ENCODE assay signal across 17 cellular contexts in genomic region chr7:139570119-139570518, GRCh38. TPM values are rescaled to one million over a fixed set of nuclear protein-coding genes. Genes with fewer than 3 reads are reported as not detected.
DNase-seq lines count a peak whose midpoint lies in the region; ATAC-seq and TF ChIP-seq lines count a peak whose summit lies in the region.
"Had no signal": no experiment of that assay in that cellular context is flagged by ENCODE, and none has a peak within 500 bp of the region (broad histone marks: within the 10 kb centered on the region; RNA-seq: fewer than 3 reads in every experiment).

No MANE protein-coding gene starts in this region.

- no peaks in the 10 kb centered on the region for H3K9me3 ChIP-seq in OCI-LY3 (ENCODE audit: insufficient read depth, low read length)
- H3K9me3 ChIP-seq: prostate gland had no signal

- DNase-seq in D341Med (ENCODE audit: low spot score) = peak; percentile 48
- no peak for DNase-seq in fibroblast of the aortic adventitia (ENCODE audit: low read depth)
- peak; percentile 92 for DNase-seq in pons (ENCODE audit: low spot score)
- DNase-seq in activated CD4-positive, alpha-beta T cell treated with anti-CD3 and anti-CD28 coated beads, Interleukin-2, amount 50 U/mL, for 48 hours = no peak
- DNase-seq: activated CD4-positive, alpha-beta T cell treated with anti-CD3 and anti-CD28 coated beads for 4 hours; GDM1; mammary epithelial cell; NCI-H2107; stimulated activated CD4-positive, alpha-beta T cell treated with anti-CD3 and anti-CD28 coated beads, Interleukin-4, amount 100 ng/mL, for 1 hour; stimulated activated naive CD4-positive, alpha-beta T cell treated with Interleukin-2 at 50 U/mL for 16 hours had no signal

- H4K20me1 ChIP-seq in OCI-LY3 (ENCODE audit: insufficient read depth, low read length) = no peaks in the 10 kb centered on the region

- peaks cover 5% of the 10 kb centered on the region; the same call in 1 of the 2 replicates for H3K27me3 ChIP-seq in OCI-LY3 (ENCODE audit: low read depth, low read length)

- H3K4me1 ChIP-seq in OCI-LY3 (ENCODE audit: low read length) = no peaks in the 10 kb centered on the region
- H3K4me1 ChIP-seq: prostate gland had no signal

- no peak overlapping the region for H3K9ac ChIP-seq in OCI-LY3 (ENCODE audit: low read length)

- no peak overlapping the region for H3K27ac ChIP-seq in OCI-LY3 (ENCODE audit: low read length)
- H3K27ac ChIP-seq: prostate gland had no signal

- H3K36me3 ChIP-seq in OCI-LY3 (replicated peaks; ENCODE audit: low read depth, low read length) = no peaks in the 10 kb centered on the region

- TF ChIP-seq CTCF in OCI-LY3 (IDR thresholded peaks at IDR 0.05; ENCODE audit: low read depth, low read length) (peak; percentile 22; the same call in 1 of the 2 replicates), fibroblast of the aortic adventitia (IDR thresholded peaks at IDR 0.05; ENCODE audit: insufficient read depth, low read length) (peak; percentile 9)

- H3K79me2 ChIP-seq in OCI-LY3 (ENCODE audit: low read length) = no peaks in the 10 kb centered on the region

- ATAC-seq in HG02973 (IDR thresholded peaks at IDR 0.05; ENCODE audit: unreplicated experiment) (no peak), GM18517 (IDR thresholded peaks at IDR 0.05; ENCODE audit: unreplicated experiment) (no peak), HG02678 (IDR thresholded peaks at IDR 0.05; ENCODE audit: unreplicated experiment) (no peak)

- no peak overlapping the region for H3K4me2 ChIP-seq in OCI-LY3 (ENCODE audit: low read length)

- H2AFZ ChIP-seq in OCI-LY3 (ENCODE audit: low read depth, low read length) = no peak overlapping the region

- H3K4me3 ChIP-seq in OCI-LY3 (ENCODE audit: low read length) = no peak overlapping the region
- no peak overlapping the region for H3K4me3 ChIP-seq in fibroblast of the aortic adventitia (ENCODE audit: low read depth, low read length)
- H3K4me3 ChIP-seq: prostate gland had no signal

RNA-seq across cellular contexts. Expression of gene CLEC2L, which starts 46.6 kb away (rescaled TPM):
- total RNA-seq in fibroblast of the aortic adventitia (ENCODE audit: low replicate concordance) = not detected in 2 replicates
- total RNA-seq: astrocyte, LHCN-M2, mammary epithelial cell had no signal

Comparison
In these comparisons a context has a peak if more than half of its experiments do, and no peak if none do; other contexts are left out.
1. DNase-seq: peak in D341Med (single experiment) and pons (single experiment); none in fibroblast of the aortic adventitia (single experiment) and activated CD4-positive, alpha-beta T cell treated with anti-CD3 and anti-CD28 coated beads, Interleukin-2, amount 50 U/mL, for 48 hours (0 of 2).